Comparison of ENCODE assay signal across 1 cellular context in the genomic region with DNA sequence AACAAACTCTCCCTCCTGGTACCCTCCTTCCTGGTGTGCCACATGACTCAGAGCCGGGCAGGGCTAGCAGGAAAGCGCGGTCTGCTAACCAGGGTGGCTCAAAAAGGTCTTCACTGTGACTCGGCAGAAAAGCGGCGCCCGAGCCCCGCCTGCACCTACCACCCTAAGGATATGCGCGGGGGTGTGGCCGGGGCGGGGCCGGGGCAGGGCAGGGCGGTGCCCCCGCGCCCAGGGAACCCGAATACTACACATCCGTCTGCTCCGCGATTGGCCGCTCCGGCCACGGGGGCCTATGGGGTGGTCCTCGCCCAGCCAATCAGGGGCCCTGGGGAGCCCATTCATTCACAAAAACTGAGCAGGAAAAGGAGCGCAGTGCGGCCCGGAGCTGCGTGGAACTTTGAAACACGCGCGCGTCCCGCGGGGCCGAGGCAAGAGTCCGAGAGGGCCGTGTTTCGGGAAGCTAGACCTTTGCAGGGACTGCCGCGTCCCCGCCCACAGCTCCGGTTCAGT.
A peak's percentile ranks its signal among the peaks of the same experiment; 100 is the strongest.
TF ChIP-seq lines count a peak whose summit lies in the region.

No MANE protein-coding gene starts in this region.

TF ChIP-seq in HepG2, 621 proteins besides CTCF, POLR2A, EP300 and RAD21 (continued from another document and continues in another):
- TF ChIP-seq HNRNPLL (IDR thresholded peaks at IDR 0.05; ENCODE audit: low read depth, low read length, poor library complexity, severe bottlenecking) (peak; percentile 73), KMT2B (CRISPR knock-in tag; IDR thresholded peaks at IDR 0.05) (0 out of 2 replicates have a peak, but pooled peaks have one; percentile 43), ZNF232 (CRISPR knock-in tag; IDR thresholded peaks at IDR 0.05; ENCODE audit: borderline replicate concordance) (peak; percentile 53; the same call in 1 of the 2 replicates), KLF12 (CRISPR knock-in tag; IDR thresholded peaks at IDR 0.05; ENCODE audit: borderline replicate concordance) (peak; percentile 76; the same call in 1 of the 2 replicates), ZNF557 (CRISPR knock-in tag; IDR thresholded peaks at IDR 0.05) (peak; percentile 35; the same call in 1 of the 2 replicates), ZNF558 (CRISPR knock-in tag; IDR thresholded peaks at IDR 0.05; ENCODE audit: borderline replicate concordance) (peak; percentile 79; the same call in 1 of the 2 replicates), ZKSCAN1 (IDR thresholded peaks at IDR 0.05; ENCODE audit: low read length) (no peak), PATZ1 (CRISPR knock-in tag; IDR thresholded peaks at IDR 0.05) (peak; percentile 79), AKNA (CRISPR knock-in tag; IDR thresholded peaks at IDR 0.05; ENCODE audit: borderline replicate concordance) (peak; percentile 46; the same call in 1 of the 2 replicates), ZNF704 (CRISPR knock-in tag; IDR thresholded peaks at IDR 0.05; ENCODE audit: borderline replicate concordance) (peak; percentile 64; the same call in 1 of the 2 replicates), ZNF382 (CRISPR knock-in tag; IDR thresholded peaks at IDR 0.05; ENCODE audit: borderline replicate concordance) (no peak), SMC3 (IDR thresholded peaks at IDR 0.05; ENCODE audit: low read length) (no peak), FOXM1 (CRISPR knock-in tag; IDR thresholded peaks at IDR 0.05) (no peak), GMEB2 (CRISPR knock-in tag; IDR thresholded peaks at IDR 0.05; ENCODE audit: low read depth) (no peak), TMF1 (CRISPR knock-in tag; IDR thresholded peaks at IDR 0.05; ENCODE audit: low read depth) (0 out of 2 replicates have a peak, but pooled peaks have one; percentile 42), TAF1 (CRISPR knock-in tag; IDR thresholded peaks at IDR 0.05) (peak; percentile 74), ZNF34 (CRISPR knock-in tag; IDR thresholded peaks at IDR 0.05; ENCODE audit: borderline replicate concordance) (0 out of 2 replicates have a peak, but pooled peaks have one; percentile 15), PHF8 (CRISPR knock-in tag; IDR thresholded peaks at IDR 0.05) (peak; percentile 60), ZNF800 (CRISPR knock-in tag; IDR thresholded peaks at IDR 0.05) (peak; percentile 53; the same call in 1 of the 2 replicates), ZNF296 (CRISPR knock-in tag; conservative IDR thresholded peaks at IDR 0.05) (peak; percentile 79; the same call in 1 of the 2 replicates), ARID4A (CRISPR knock-in tag; IDR thresholded peaks at IDR 0.05; ENCODE audit: borderline replicate concordance) (peak; percentile 94), TCF7 (IDR thresholded peaks at IDR 0.05; ENCODE audit: low read depth) (no peak), PTBP1 (IDR thresholded peaks at IDR 0.05; ENCODE audit: low read depth, low read length, poor library complexity, severe bottlenecking) (no peak)
- TF ChIP-seq, protein P1, sequence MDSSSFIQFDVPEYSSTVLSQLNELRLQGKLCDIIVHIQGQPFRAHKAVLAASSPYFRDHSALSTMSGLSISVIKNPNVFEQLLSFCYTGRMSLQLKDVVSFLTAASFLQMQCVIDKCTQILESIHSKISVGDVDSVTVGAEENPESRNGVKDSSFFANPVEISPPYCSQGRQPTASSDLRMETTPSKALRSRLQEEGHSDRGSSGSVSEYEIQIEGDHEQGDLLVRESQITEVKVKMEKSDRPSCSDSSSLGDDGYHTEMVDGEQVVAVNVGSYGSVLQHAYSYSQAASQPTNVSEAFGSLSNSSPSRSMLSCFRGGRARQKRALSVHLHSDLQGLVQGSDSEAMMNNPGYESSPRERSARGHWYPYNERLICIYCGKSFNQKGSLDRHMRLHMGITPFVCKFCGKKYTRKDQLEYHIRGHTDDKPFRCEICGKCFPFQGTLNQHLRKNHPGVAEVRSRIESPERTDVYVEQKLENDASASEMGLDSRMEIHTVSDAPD (CRISPR knock-in tag; IDR thresholded peaks at IDR 0.05): peak; percentile 76; the same call in 1 of the 2 replicates
- TF ChIP-seq, protein P2, sequence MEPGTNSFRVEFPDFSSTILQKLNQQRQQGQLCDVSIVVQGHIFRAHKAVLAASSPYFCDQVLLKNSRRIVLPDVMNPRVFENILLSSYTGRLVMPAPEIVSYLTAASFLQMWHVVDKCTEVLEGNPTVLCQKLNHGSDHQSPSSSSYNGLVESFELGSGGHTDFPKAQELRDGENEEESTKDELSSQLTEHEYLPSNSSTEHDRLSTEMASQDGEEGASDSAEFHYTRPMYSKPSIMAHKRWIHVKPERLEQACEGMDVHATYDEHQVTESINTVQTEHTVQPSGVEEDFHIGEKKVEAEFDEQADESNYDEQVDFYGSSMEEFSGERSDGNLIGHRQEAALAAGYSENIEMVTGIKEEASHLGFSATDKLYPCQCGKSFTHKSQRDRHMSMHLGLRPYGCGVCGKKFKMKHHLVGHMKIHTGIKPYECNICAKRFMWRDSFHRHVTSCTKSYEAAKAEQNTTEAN (CRISPR knock-in tag; conservative IDR thresholded peaks at IDR 0.05): 0 out of 2 replicates have a peak, but pooled peaks have one; percentile 36
- TF ChIP-seq, protein P3, sequence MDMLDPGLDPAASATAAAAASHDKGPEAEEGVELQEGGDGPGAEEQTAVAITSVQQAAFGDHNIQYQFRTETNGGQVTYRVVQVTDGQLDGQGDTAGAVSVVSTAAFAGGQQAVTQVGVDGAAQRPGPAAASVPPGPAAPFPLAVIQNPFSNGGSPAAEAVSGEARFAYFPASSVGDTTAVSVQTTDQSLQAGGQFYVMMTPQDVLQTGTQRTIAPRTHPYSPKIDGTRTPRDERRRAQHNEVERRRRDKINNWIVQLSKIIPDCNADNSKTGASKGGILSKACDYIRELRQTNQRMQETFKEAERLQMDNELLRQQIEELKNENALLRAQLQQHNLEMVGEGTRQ (IDR thresholded peaks at IDR 0.05; ENCODE audit: low read depth, low read length): no peak
- TF ChIP-seq, protein P3 (CRISPR knock-in tag; IDR thresholded peaks at IDR 0.05; ENCODE audit: borderline replicate concordance): peak; percentile 75; the same call in 1 of the 2 replicates
